Comparison of ENCODE assay signal across 1 cellular context in genomic region chr16:86932130-86932982, GRCh38.
TF ChIP-seq lines count a peak whose summit lies in the region.

No MANE protein-coding gene starts in this region.

TF ChIP-seq in H1, 55 proteins besides CTCF, POLR2A, EP300 and RAD21:
- no peak for TF ChIP-seq SIRT6 (IDR thresholded peaks at IDR 0.05; ENCODE audit: low read length)
- no peak for TF ChIP-seq ZNF274 (IDR thresholded peaks at IDR 0.05; ENCODE audit: borderline replicate concordance, extremely low read depth, low read length)
